Comparison of ENCODE assay signal across 15 cellular contexts in genomic region chr2:40746150-40746549, GRCh38.
DNase-seq lines count a peak whose midpoint lies in the region; ATAC-seq and TF ChIP-seq lines count a peak whose summit lies in the region.
"Had no signal": no experiment of that assay in that cellular context is flagged by ENCODE, and none has a peak within 500 bp of the region (broad histone marks: within the 10 kb centered on the region; RNA-seq: fewer than 3 reads in every experiment).

No MANE protein-coding gene starts in this region.

- H3K4me3 ChIP-seq in PC-9: peak overlapping the region; percentile 15; the same call in 1 of the 2 replicates

- no peaks in the 10 kb centered on the region for H4K20me1 ChIP-seq in PC-9 (ENCODE audit: insufficient read depth)

- no peaks in the 10 kb centered on the region for H3K9me3 Mint-ChIP-seq in natural killer cell treated with Interleukin-12 subunit alpha and Interleukin-12 subunit beta and Interleukin-15 and Interleukin-18, amount 100 ng/mL, for 72 hours
- H3K9me3 Mint-ChIP-seq: activated naive CD4-positive, alpha-beta T cell treated with anti-CD3 and anti-CD28 coated beads, Interleukin-2, amount 10 ng/mL, durations not matched to agents 7 days and 5 days; brain had no signal

- peaks cover 8% of the 10 kb centered on the region for H3K4me1 ChIP-seq in PC-9 (replicated peaks; ENCODE audit: insufficient read depth)

- peak; percentile 50 for ATAC-seq in HG03520 (IDR thresholded peaks at IDR 0.05; ENCODE audit: unreplicated experiment)
- no peak for ATAC-seq in natural killer cell treated with Interleukin-12 subunit alpha and Interleukin-12 subunit beta and Interleukin-15 and Interleukin-18, amount 100 ng/mL, for 72 hours
- ATAC-seq: activated CD4-positive, CD25-positive, alpha-beta regulatory T cell treated with anti-CD3 and anti-CD28 coated beads, Interleukin-2, amount 50 U/mL, for 24 hours; left lobe of liver had no signal

- H3K4me2 ChIP-seq in PC-9: peak overlapping the region; percentile 51

- no peaks in the 10 kb centered on the region for H3K4me1 Mint-ChIP-seq in natural killer cell treated with Interleukin-12 subunit alpha and Interleukin-12 subunit beta and Interleukin-15 and Interleukin-18, amount 100 ng/mL, for 72 hours (ENCODE audit: low read depth in 2 of 2)
- H3K4me1 Mint-ChIP-seq: activated naive CD4-positive, alpha-beta T cell treated with anti-CD3 and anti-CD28 coated beads, Interleukin-2, amount 10 ng/mL, durations not matched to agents 7 days and 5 days; brain had no signal

- peak; percentile 4 for DNase-seq in DMS 273 (lab: John Stamatoyannopoulos, UW; ENCODE audit: unreplicated experiment)
- no peak for DNase-seq in DMS 273 treated with DMSO at 0.1 percent for 48 hours (lab: John Stamatoyannopoulos, UW)
- DNase-seq in PC-9: no peak
- peak; percentile 32 for DNase-seq in myocyte (ENCODE audit: low read depth)
- no peak for DNase-seq in natural killer cell treated with Interleukin-12 subunit alpha and Interleukin-12 subunit beta and Interleukin-15 and Interleukin-18, amount 100 ng/mL, for 72 hours (ENCODE audit: low spot score)
- no peak for DNase-seq in C1 segment of cervical spinal cord (lab: John Stamatoyannopoulos, UW)
- no peak for DNase-seq in activated CD4-positive, alpha-beta T cell treated with anti-CD3 and anti-CD28 coated beads, Interleukin-2, amount 50 U/mL, for 48 hours
- DNase-seq: activated naive CD4-positive, alpha-beta T cell treated with anti-CD3 and anti-CD28 coated beads, Interleukin-2, amount 10 ng/mL, durations not matched to agents 7 days and 5 days; NCI-H526 had no signal

- H3K9me2 ChIP-seq in PC-9 (ENCODE audit: insufficient read depth): no peaks in the 10 kb centered on the region

- no peaks in the 10 kb centered on the region for H3K27me3 Mint-ChIP-seq in natural killer cell treated with Interleukin-12 subunit alpha and Interleukin-12 subunit beta and Interleukin-15 and Interleukin-18, amount 100 ng/mL, for 72 hours
- H3K27me3 Mint-ChIP-seq: activated naive CD4-positive, alpha-beta T cell treated with anti-CD3 and anti-CD28 coated beads, Interleukin-2, amount 10 ng/mL, durations not matched to agents 7 days and 5 days; brain; progenitor cell of endocrine pancreas had no signal

- intact Hi-C loops in PC-9 (cut with micrococcal nuclease; ENCODE audit: unreplicated experiment): no loop called here

- no peaks in the 10 kb centered on the region for H3K27me3 ChIP-seq in PC-9 (ENCODE audit: insufficient read depth, low read depth)

- no peaks in the 10 kb centered on the region for H3K36me3 ChIP-seq in PC-9 (ENCODE audit: low read depth)

- no peaks in the 10 kb centered on the region for H3K36me3 Mint-ChIP-seq in natural killer cell treated with Interleukin-12 subunit alpha and Interleukin-12 subunit beta and Interleukin-15 and Interleukin-18, amount 100 ng/mL, for 72 hours
- H3K36me3 Mint-ChIP-seq: activated naive CD4-positive, alpha-beta T cell treated with anti-CD3 and anti-CD28 coated beads, Interleukin-2, amount 10 ng/mL, durations not matched to agents 7 days and 5 days; brain had no signal

- no peaks in the 10 kb centered on the region for H3F3A ChIP-seq in PC-9 (ENCODE audit: insufficient read depth, low read depth)

- no peak overlapping the region for H3K27ac Mint-ChIP-seq in natural killer cell treated with Interleukin-12 subunit alpha and Interleukin-12 subunit beta and Interleukin-15 and Interleukin-18, amount 100 ng/mL, for 72 hours
- H3K27ac Mint-ChIP-seq: activated naive CD4-positive, alpha-beta T cell treated with anti-CD3 and anti-CD28 coated beads, Interleukin-2, amount 10 ng/mL, durations not matched to agents 7 days and 5 days; brain; progenitor cell of endocrine pancreas had no signal

- POLR2A ChIA-PET in PC-9 (lab: Charles Lee; ENCODE audit: unreplicated experiment): no interaction called here

- H2AFZ ChIP-seq in PC-9: peak overlapping the region; percentile 62

- no TSS peak for BruUV-seq in PC-9 (replicated peaks; lab: Mats Ljungman, UMichigan)

- H3K79me2 ChIP-seq in PC-9 (ENCODE audit: low read depth): no peaks in the 10 kb centered on the region

- H3K4me3 Mint-ChIP-seq in natural killer cell treated with Interleukin-12 subunit alpha and Interleukin-12 subunit beta and Interleukin-15 and Interleukin-18, amount 100 ng/mL, for 72 hours: no peak overlapping the region
- H3K4me3 Mint-ChIP-seq: activated naive CD4-positive, alpha-beta T cell treated with anti-CD3 and anti-CD28 coated beads, Interleukin-2, amount 10 ng/mL, durations not matched to agents 7 days and 5 days; brain had no signal

- H3K9me3 ChIP-seq in PC-9 (ENCODE audit: insufficient read depth, low read depth): peaks cover 7% of the 10 kb centered on the region; the same call in 1 of the 2 replicates

- TF ChIP-seq CTCF in PC-9 (conservative IDR thresholded peaks at IDR 0.05): no peak

- CTCF ChIA-PET in PC-9 (lab: Charles Lee): no interaction called here

- no peak overlapping the region for H3K27ac ChIP-seq in PC-9
- H3K27ac ChIP-seq: 22Rv1 had no signal

Comparison
In these comparisons a context has a peak if more than half of its experiments do, and no peak if none do; other contexts are left out.
1. DNase-seq: peak in DMS 273 (single experiment) and myocyte (single experiment); none in DMS 273 treated with DMSO at 0.1 percent for 48 hours (single experiment), PC-9 (0 of 2), natural killer cell treated with Interleukin-12 subunit alpha and Interleukin-12 subunit beta and Interleukin-15 and Interleukin-18, amount 100 ng/mL, for 72 hours (single experiment), C1 segment of cervical spinal cord (0 of 14) and activated CD4-positive, alpha-beta T cell treated with anti-CD3 and anti-CD28 coated beads, Interleukin-2, amount 50 U/mL, for 48 hours (0 of 2).